Comparison of ENCODE assay signal across 18 cellular contexts in the genomic region with DNA sequence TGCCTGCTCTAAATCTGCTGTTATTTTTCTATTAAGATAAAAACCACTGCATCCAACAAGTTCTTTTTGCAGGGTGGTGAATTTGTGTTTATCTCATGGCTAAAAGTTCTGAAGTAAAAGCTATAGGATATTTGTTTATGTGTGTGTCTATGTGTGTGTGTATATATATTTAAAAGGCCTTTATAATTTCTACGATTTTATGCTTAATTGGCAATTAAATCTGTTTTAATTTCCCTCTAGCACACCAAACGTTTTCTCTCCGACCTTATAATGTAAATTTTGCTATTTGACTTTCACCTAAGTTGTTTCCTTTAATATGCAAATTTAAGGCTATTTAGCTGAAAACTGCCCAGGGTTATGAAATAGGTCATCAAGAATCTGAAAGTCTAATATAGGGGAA. TPM values are rescaled to one million over a fixed set of nuclear protein-coding genes. Genes with fewer than 3 reads are reported as not detected.
A peak's percentile ranks its signal among the peaks of the same experiment; 100 is the strongest.
DNase-seq lines count a peak whose midpoint lies in the region; ATAC-seq and TF ChIP-seq lines count a peak whose summit lies in the region.
"Had no signal": no experiment of that assay in that cellular context is flagged by ENCODE, and none has a peak within 500 bp of the region (broad histone marks: within the 10 kb centered on the region; RNA-seq: fewer than 3 reads in every experiment).

No MANE protein-coding gene starts in this region.

- H3K4me1 Mint-ChIP-seq in activated CD4-positive, alpha-beta T cell treated with anti-CD3 and anti-CD28 coated beads for 36 hours = peaks cover 38% of the 10 kb centered on the region
- H3K4me1 Mint-ChIP-seq in activated T-helper 2 cell treated with anti-CD3 and anti-CD28 coated beads, Interferon-gamma antibody, Interleukin-2, Interleukin-4, amounts not matched to agents 10 μg/mL and 5 μg/mL and 100 μg/mL, durations not matched to agents 14 hours and 24 hours and 36 hours (ENCODE audit: low read depth) = peaks cover 25% of the 10 kb centered on the region
- peaks cover 22% of the 10 kb centered on the region for H3K4me1 Mint-ChIP-seq in nephron

- no peaks in the 10 kb centered on the region for H3K36me3 Mint-ChIP-seq in activated CD4-positive, alpha-beta T cell treated with anti-CD3 and anti-CD28 coated beads for 36 hours (ENCODE audit: low read depth)
- no peaks in the 10 kb centered on the region for H3K36me3 Mint-ChIP-seq in activated T-helper 2 cell treated with anti-CD3 and anti-CD28 coated beads, Interferon-gamma antibody, Interleukin-2, Interleukin-4, amounts not matched to agents 10 μg/mL and 5 μg/mL and 100 μg/mL, durations not matched to agents 14 hours and 24 hours and 36 hours (ENCODE audit: low read depth)
- no peaks in the 10 kb centered on the region for H3K36me3 Mint-ChIP-seq in nephron (ENCODE audit: low read depth)
- H3K36me3 Mint-ChIP-seq: CD14-positive monocyte; naive thymus-derived CD4-positive, alpha-beta T cell had no signal

- H3K36me3 ChIP-seq in HUES64 (ENCODE audit: insufficient read depth, low read length) = no peaks in the 10 kb centered on the region
- H3K36me3 ChIP-seq: colonic mucosa had no signal

- peaks cover 37% of the 10 kb centered on the region for H3K4me1 ChIP-seq in HUES64 (ENCODE audit: insufficient read depth, low read length)

- no peaks in the 10 kb centered on the region for H3K9me3 Mint-ChIP-seq in activated CD4-positive, alpha-beta T cell treated with anti-CD3 and anti-CD28 coated beads for 36 hours (ENCODE audit: low read depth)
- H3K9me3 Mint-ChIP-seq in activated T-helper 2 cell treated with anti-CD3 and anti-CD28 coated beads, Interferon-gamma antibody, Interleukin-2, Interleukin-4, amounts not matched to agents 10 μg/mL and 5 μg/mL and 100 μg/mL, durations not matched to agents 14 hours and 24 hours and 36 hours = no peaks in the 10 kb centered on the region
- no peaks in the 10 kb centered on the region for H3K9me3 Mint-ChIP-seq in nephron
- H3K9me3 Mint-ChIP-seq: naive thymus-derived CD4-positive, alpha-beta T cell had no signal

- H3K4me3 Mint-ChIP-seq in activated CD4-positive, alpha-beta T cell treated with anti-CD3 and anti-CD28 coated beads for 36 hours = no peak overlapping the region
- H3K4me3 Mint-ChIP-seq in activated T-helper 2 cell treated with anti-CD3 and anti-CD28 coated beads, Interferon-gamma antibody, Interleukin-2, Interleukin-4, amounts not matched to agents 10 μg/mL and 5 μg/mL and 100 μg/mL, durations not matched to agents 14 hours and 24 hours and 36 hours (ENCODE audit: low read depth) = no peak overlapping the region
- H3K4me3 Mint-ChIP-seq in nephron = peak overlapping the region in 2 of 3 experiments; percentile 32 to 40
- H3K4me3 Mint-ChIP-seq: CD14-positive monocyte; naive thymus-derived CD4-positive, alpha-beta T cell had no signal

- no CpG with 5 or more reads among the region's 3 CpGs for WGBS in HUES64

- DNase-seq in activated CD4-positive, alpha-beta T cell treated with anti-CD3 and anti-CD28 coated beads for 36 hours = no peak
- no peak for DNase-seq in activated CD4-positive, alpha-beta T cell treated with anti-CD3 and anti-CD28 coated beads, Interleukin-2, amount 50 U/mL, for 48 hours
- DNase-seq in activated T-helper 2 cell treated with anti-CD3 and anti-CD28 coated beads, Interferon-gamma antibody, Interleukin-2, Interleukin-4, amounts not matched to agents 10 μg/mL and 5 μg/mL and 100 μg/mL, durations not matched to agents 14 hours and 24 hours and 36 hours (ENCODE audit: low spot score) = no peak
- DNase-seq in RKO (ENCODE audit: low spot score) = no peak
- DNase-seq in NCI-H187 treated with DMSO at 0.1 percent for 48 hours (lab: John Stamatoyannopoulos, UW) = no peak
- DNase-seq: activated naive CD4-positive, alpha-beta T cell; body of pancreas; colonic mucosa; kidney; NCI-H187; NCI-H226; stimulated activated naive CD4-positive, alpha-beta T cell; trophoblast cell had no signal

- intact Hi-C loops in activated CD4-positive, alpha-beta T cell treated with anti-CD3 and anti-CD28 coated beads for 36 hours (cut with DNase I, micrococcal nuclease) = loop anchor here (1.0 to 10.0 kb wide), 3 partner anchors 61 to 952 kb away; a partner anchor contains a TSS
- intact Hi-C loops in activated T-helper 2 cell treated with anti-CD3 and anti-CD28 coated beads, Interferon-gamma antibody, Interleukin-2, Interleukin-4, amounts not matched to agents 10 μg/mL and 5 μg/mL and 100 μg/mL, durations not matched to agents 14 hours and 24 hours and 36 hours (cut with micrococcal nuclease) = loop anchor here (10.0 kb wide), 1 partner anchor 102 kb away; a partner anchor contains a TSS

- H3K27me3 Mint-ChIP-seq in activated CD4-positive, alpha-beta T cell treated with anti-CD3 and anti-CD28 coated beads for 36 hours = no peaks in the 10 kb centered on the region
- H3K27me3 Mint-ChIP-seq in activated T-helper 2 cell treated with anti-CD3 and anti-CD28 coated beads, Interferon-gamma antibody, Interleukin-2, Interleukin-4, amounts not matched to agents 10 μg/mL and 5 μg/mL and 100 μg/mL, durations not matched to agents 14 hours and 24 hours and 36 hours (ENCODE audit: low read depth) = no peaks in the 10 kb centered on the region
- H3K27me3 Mint-ChIP-seq in nephron (ENCODE audit: low read depth) = no peaks in the 10 kb centered on the region
- H3K27me3 Mint-ChIP-seq: naive thymus-derived CD4-positive, alpha-beta T cell had no signal

- no peak for ATAC-seq in activated CD4-positive, alpha-beta T cell treated with anti-CD3 and anti-CD28 coated beads for 36 hours
- no peak for ATAC-seq in HG03457 (IDR thresholded peaks at IDR 0.05; ENCODE audit: unreplicated experiment)
- ATAC-seq: body of pancreas; naive thymus-derived CD4-positive, alpha-beta T cell had no signal

- no peaks in the 10 kb centered on the region for H3K9me3 ChIP-seq in HUES64 (ENCODE audit: insufficient read depth, low read depth, low read length)
- H3K9me3 ChIP-seq: body of pancreas, colonic mucosa had no signal

- no peak for TF ChIP-seq CTCF in nephron (IDR thresholded peaks at IDR 0.05; ENCODE audit: unreplicated experiment in 3 of 3)

- H3K27me3 ChIP-seq in HUES64 (ENCODE audit: insufficient read depth, low read length) = no peaks in the 10 kb centered on the region
- H3K27me3 ChIP-seq: body of pancreas, colonic mucosa had no signal

- peak overlapping the region; percentile 21; the same call in 1 of the 2 replicates for H3K27ac ChIP-seq in HUES64 (ENCODE audit: low read depth, low read length)
- H3K27ac ChIP-seq: body of pancreas, colonic mucosa had no signal

- CTCF ChIA-PET in activated CD4-positive, alpha-beta T cell treated with anti-CD3 and anti-CD28 coated beads for 36 hours (lab: Charles Lee) = interaction anchor here (0.6 to 12.1 kb wide), 7 partner anchors 12 to 576 kb away, joined by 3 to 255 read pairs (median 3); a partner anchor contains a TSS

- POLR2A ChIA-PET in activated CD4-positive, alpha-beta T cell treated with anti-CD3 and anti-CD28 coated beads for 36 hours (lab: Charles Lee) = interaction anchor here (1.0 to 1.3 kb wide), 3 partner anchors 33 to 576 kb away, joined by 3 to 4 read pairs (median 4); a partner anchor contains a TSS

- no peak overlapping the region for H3K9ac ChIP-seq in HUES64 (ENCODE audit: low read depth, low read length)

- peak overlapping the region; percentile 16; the same call in 1 of the 2 replicates for H3K4me3 ChIP-seq in HUES64 (ENCODE audit: low read length)
- H3K4me3 ChIP-seq: body of pancreas, colonic mucosa had no signal

- peak overlapping the region; percentile 93 for H3K27ac Mint-ChIP-seq in activated CD4-positive, alpha-beta T cell treated with anti-CD3 and anti-CD28 coated beads for 36 hours
- peak overlapping the region; percentile 73 for H3K27ac Mint-ChIP-seq in activated T-helper 2 cell treated with anti-CD3 and anti-CD28 coated beads, Interferon-gamma antibody, Interleukin-2, Interleukin-4, amounts not matched to agents 10 μg/mL and 5 μg/mL and 100 μg/mL, durations not matched to agents 14 hours and 24 hours and 36 hours
- peak overlapping the region in 1 of 3 experiments; percentile 32 for H3K27ac Mint-ChIP-seq in nephron
- H3K27ac Mint-ChIP-seq: CD14-positive monocyte had no signal

RNA-seq across cellular contexts. Expression of a gene that starts 19.8 kb away (rescaled TPM):
- total RNA-seq in activated CD4-positive, alpha-beta T cell treated with anti-CD3 and anti-CD28 coated beads for 36 hours = 10 to 100 TPM; 12.7 to 17.9 TPM
- 3.2 TPM for polyA plus RNA-seq in HUES64 (2013, experiment 1 of 2)
- polyA plus RNA-seq in HUES64 (2013, experiment 2 of 2) = 3.9 TPM
- 26.8 and 29.0 TPM in 2 replicates for total RNA-seq in activated T-helper 2 cell treated with anti-CD3 and anti-CD28 coated beads, Interferon-gamma antibody, Interleukin-2, Interleukin-4, amounts not matched to agents 10 μg/mL and 5 μg/mL and 100 μg/mL, durations not matched to agents 14 hours and 24 hours and 36 hours
- polyA plus RNA-seq: CD14-positive monocyte had no signal

RNA-seq across cellular contexts. Expression of a gene that starts 33.1 kb away (rescaled TPM):
- total RNA-seq in activated CD4-positive, alpha-beta T cell treated with anti-CD3 and anti-CD28 coated beads for 36 hours = 10 to 100 TPM; 29.8 to 42.3 TPM
- polyA plus RNA-seq in HUES64 (2013, experiment 1 of 2) = 20.9 TPM
- 17.2 TPM for polyA plus RNA-seq in HUES64 (2013, experiment 2 of 2)
- 26.3 and 29.3 TPM in 2 replicates for total RNA-seq in activated T-helper 2 cell treated with anti-CD3 and anti-CD28 coated beads, Interferon-gamma antibody, Interleukin-2, Interleukin-4, amounts not matched to agents 10 μg/mL and 5 μg/mL and 100 μg/mL, durations not matched to agents 14 hours and 24 hours and 36 hours

RNA-seq across cellular contexts. Expression of a gene that starts 33.3 kb away (rescaled TPM):
- 10 to 100 TPM; 48.6 to 53.7 TPM for total RNA-seq in activated CD4-positive, alpha-beta T cell treated with anti-CD3 and anti-CD28 coated beads for 36 hours
- 29.5 TPM for polyA plus RNA-seq in HUES64 (2013, experiment 1 of 2)
- polyA plus RNA-seq in HUES64 (2013, experiment 2 of 2) = 34.4 TPM
- 50.1 and 50.9 TPM in 2 replicates for total RNA-seq in activated T-helper 2 cell treated with anti-CD3 and anti-CD28 coated beads, Interferon-gamma antibody, Interleukin-2, Interleukin-4, amounts not matched to agents 10 μg/mL and 5 μg/mL and 100 μg/mL, durations not matched to agents 14 hours and 24 hours and 36 hours

Comparison
In these comparisons a context has a peak if more than half of its experiments do, and no peak if none do; other contexts are left out.
1. H3K4me3 Mint-ChIP-seq: peak in nephron (2 of 3); none in activated CD4-positive, alpha-beta T cell treated with anti-CD3 and anti-CD28 coated beads for 36 hours (single experiment) and activated T-helper 2 cell treated with anti-CD3 and anti-CD28 coated beads, Interferon-gamma antibody, Interleukin-2, Interleukin-4, amounts not matched to agents 10 μg/mL and 5 μg/mL and 100 μg/mL, durations not matched to agents 14 hours and 24 hours and 36 hours (single experiment).